Comparison of ENCODE assay signal across 1 cellular context in the genomic region with DNA sequence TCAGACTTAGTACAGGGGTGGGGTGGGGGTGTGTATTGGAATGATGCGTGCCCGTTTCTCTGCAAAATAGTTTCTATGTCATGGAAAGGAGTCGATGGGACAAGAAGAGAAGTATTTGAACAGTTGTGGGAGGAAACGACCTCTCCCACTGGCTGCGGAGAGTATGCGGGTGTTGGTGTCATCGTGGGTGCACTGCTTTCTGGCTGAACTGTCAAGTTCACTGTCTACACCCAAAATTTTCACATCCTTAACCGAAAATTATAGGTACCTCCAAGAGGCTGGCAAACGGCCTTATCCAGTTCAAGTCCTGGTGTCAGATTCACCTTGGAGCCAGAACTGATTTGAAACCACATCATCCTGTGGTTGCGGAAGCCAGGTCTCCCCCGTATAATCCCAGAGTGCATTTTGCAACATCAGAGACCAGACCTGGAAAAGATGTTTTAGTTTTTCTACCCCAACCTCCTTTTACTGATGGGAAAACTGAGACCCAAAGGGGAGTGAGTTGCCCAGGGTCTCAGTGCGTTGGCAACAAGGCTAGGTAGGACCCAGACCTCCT.
TF ChIP-seq lines count a peak whose summit lies in the region.

No MANE protein-coding gene starts in this region.

TF ChIP-seq in K562, 482 proteins besides CTCF, POLR2A, EP300 and RAD21 (continued from another document):
- TF ChIP-seq, protein P1, sequence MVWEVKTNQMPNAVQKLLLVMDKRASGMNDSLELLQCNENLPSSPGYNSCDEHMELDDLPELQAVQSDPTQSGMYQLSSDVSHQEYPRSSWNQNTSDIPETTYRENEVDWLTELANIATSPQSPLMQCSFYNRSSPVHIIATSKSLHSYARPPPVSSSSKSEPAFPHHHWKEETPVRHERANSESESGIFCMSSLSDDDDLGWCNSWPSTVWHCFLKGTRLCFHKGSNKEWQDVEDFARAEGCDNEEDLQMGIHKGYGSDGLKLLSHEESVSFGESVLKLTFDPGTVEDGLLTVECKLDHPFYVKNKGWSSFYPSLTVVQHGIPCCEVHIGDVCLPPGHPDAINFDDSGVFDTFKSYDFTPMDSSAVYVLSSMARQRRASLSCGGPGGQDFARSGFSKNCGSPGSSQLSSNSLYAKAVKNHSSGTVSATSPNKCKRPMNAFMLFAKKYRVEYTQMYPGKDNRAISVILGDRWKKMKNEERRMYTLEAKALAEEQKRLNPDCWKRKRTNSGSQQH (CRISPR knock-in tag; IDR thresholded peaks at IDR 0.05), result no peak
- TF ChIP-seq ZFX (CRISPR knock-in tag; IDR thresholded peaks at IDR 0.05) (no peak), KDM1A (IDR thresholded peaks at IDR 0.05) (peak; percentile 77 to 78), XRCC4 (IDR thresholded peaks at IDR 0.05; ENCODE audit: extremely low read depth, insufficient read depth, insufficient read length) (no peak), TAF1 (IDR thresholded peaks at IDR 0.05; ENCODE audit: control insufficient read depth, extremely low read depth, insufficient read depth, low read length, severe bottlenecking) (no peak), HDAC2 (IDR thresholded peaks at IDR 0.05) (0 out of 2 replicates have a peak, but pooled peaks have one; percentile 30), TAF15 (IDR thresholded peaks at IDR 0.05; ENCODE audit: low read depth, low read length) (no peak), MCM3 (IDR thresholded peaks at IDR 0.05) (no peak), ZNF175 (CRISPR knock-in tag; IDR thresholded peaks at IDR 0.05; ENCODE audit: low read depth) (no peak), ASH1L (IDR thresholded peaks at IDR 0.05; ENCODE audit: borderline replicate concordance, low read depth, partially characterized antibody) (no peak), RBM25 (IDR thresholded peaks at IDR 0.05; ENCODE audit: low read depth, low read length, severe bottlenecking) (no peak), POLR2AphosphoS5 (IDR thresholded peaks at IDR 0.05; ENCODE audit: control insufficient read depth, insufficient read depth, low read depth, low read length) (no peak), ATF1 (CRISPR knock-in tag; IDR thresholded peaks at IDR 0.05) (no peak), ATF1 (tag; IDR thresholded peaks at IDR 0.05) (0 out of 2 replicates have a peak, but pooled peaks have one; percentile 49), NBN (IDR thresholded peaks at IDR 0.05; ENCODE audit: low read depth) (no peak), HDAC8 (tag; IDR thresholded peaks at IDR 0.05) (no peak), RCOR1 (IDR thresholded peaks at IDR 0.05; ENCODE audit: borderline replicate concordance in 1 of 2, low read depth in 2 of 2, low read length in 2 of 2) (peak in 1 of 2 experiments; percentile 72; a peak in 2 of 4 replicates), HMG20B (CRISPR knock-in tag; IDR thresholded peaks at IDR 0.05) (no peak), ZNF586 (CRISPR knock-in tag; conservative IDR thresholded peaks at IDR 0.05) (no peak), ELF1 (tag; IDR thresholded peaks at IDR 0.05) (peak; percentile 35), ZNF274 (IDR thresholded peaks at IDR 0.05; ENCODE audit: borderline replicate concordance, low read depth, low read length) (no peak), HSF4 (CRISPR knock-in tag; IDR thresholded peaks at IDR 0.05; ENCODE audit: borderline replicate concordance) (no peak), SP1 (CRISPR knock-in tag; IDR thresholded peaks at IDR 0.05) (0 out of 2 replicates have a peak, but pooled peaks have one; percentile 26), SREBF2 (CRISPR knock-in tag; IDR thresholded peaks at IDR 0.05) (no peak), MTF1 (CRISPR knock-in tag; IDR thresholded peaks at IDR 0.05; ENCODE audit: borderline replicate concordance) (no peak), MAFG (tag; conservative IDR thresholded peaks at IDR 0.05) (no peak), MTA2 (IDR thresholded peaks at IDR 0.05; ENCODE audit: low read depth) (no peak), ZSCAN29 (IDR thresholded peaks at IDR 0.05) (no peak), BRCA1 (IDR thresholded peaks at IDR 0.05) (no peak), BRCA1 (CRISPR knock-in tag; IDR thresholded peaks at IDR 0.05) (no peak)
- TF ChIP-seq, protein P2, sequence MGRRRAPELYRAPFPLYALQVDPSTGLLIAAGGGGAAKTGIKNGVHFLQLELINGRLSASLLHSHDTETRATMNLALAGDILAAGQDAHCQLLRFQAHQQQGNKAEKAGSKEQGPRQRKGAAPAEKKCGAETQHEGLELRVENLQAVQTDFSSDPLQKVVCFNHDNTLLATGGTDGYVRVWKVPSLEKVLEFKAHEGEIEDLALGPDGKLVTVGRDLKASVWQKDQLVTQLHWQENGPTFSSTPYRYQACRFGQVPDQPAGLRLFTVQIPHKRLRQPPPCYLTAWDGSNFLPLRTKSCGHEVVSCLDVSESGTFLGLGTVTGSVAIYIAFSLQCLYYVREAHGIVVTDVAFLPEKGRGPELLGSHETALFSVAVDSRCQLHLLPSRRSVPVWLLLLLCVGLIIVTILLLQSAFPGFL (CRISPR knock-in tag; IDR thresholded peaks at IDR 0.05), result no peak
- TF ChIP-seq, protein P3, sequence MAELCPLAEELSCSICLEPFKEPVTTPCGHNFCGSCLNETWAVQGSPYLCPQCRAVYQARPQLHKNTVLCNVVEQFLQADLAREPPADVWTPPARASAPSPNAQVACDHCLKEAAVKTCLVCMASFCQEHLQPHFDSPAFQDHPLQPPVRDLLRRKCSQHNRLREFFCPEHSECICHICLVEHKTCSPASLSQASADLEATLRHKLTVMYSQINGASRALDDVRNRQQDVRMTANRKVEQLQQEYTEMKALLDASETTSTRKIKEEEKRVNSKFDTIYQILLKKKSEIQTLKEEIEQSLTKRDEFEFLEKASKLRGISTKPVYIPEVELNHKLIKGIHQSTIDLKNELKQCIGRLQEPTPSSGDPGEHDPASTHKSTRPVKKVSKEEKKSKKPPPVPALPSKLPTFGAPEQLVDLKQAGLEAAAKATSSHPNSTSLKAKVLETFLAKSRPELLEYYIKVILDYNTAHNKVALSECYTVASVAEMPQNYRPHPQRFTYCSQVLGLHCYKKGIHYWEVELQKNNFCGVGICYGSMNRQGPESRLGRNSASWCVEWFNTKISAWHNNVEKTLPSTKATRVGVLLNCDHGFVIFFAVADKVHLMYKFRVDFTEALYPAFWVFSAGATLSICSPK (IDR thresholded peaks at IDR 0.05; ENCODE audit: borderline replicate concordance), result 0 out of 2 replicates have a peak, but pooled peaks have one; percentile 62
- TF ChIP-seq, protein P4, sequence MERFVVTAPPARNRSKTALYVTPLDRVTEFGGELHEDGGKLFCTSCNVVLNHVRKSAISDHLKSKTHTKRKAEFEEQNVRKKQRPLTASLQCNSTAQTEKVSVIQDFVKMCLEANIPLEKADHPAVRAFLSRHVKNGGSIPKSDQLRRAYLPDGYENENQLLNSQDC (CRISPR knock-in tag; IDR thresholded peaks at IDR 0.05), result no peak
- TF ChIP-seq, protein P5, sequence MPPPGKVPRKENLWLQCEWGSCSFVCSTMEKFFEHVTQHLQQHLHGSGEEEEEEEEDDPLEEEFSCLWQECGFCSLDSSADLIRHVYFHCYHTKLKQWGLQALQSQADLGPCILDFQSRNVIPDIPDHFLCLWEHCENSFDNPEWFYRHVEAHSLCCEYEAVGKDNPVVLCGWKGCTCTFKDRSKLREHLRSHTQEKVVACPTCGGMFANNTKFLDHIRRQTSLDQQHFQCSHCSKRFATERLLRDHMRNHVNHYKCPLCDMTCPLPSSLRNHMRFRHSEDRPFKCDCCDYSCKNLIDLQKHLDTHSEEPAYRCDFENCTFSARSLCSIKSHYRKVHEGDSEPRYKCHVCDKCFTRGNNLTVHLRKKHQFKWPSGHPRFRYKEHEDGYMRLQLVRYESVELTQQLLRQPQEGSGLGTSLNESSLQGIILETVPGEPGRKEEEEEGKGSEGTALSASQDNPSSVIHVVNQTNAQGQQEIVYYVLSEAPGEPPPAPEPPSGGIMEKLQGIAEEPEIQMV (tag; conservative IDR thresholded peaks at IDR 0.05; ENCODE audit: low read depth), result no peak
- TF ChIP-seq, protein P6, sequence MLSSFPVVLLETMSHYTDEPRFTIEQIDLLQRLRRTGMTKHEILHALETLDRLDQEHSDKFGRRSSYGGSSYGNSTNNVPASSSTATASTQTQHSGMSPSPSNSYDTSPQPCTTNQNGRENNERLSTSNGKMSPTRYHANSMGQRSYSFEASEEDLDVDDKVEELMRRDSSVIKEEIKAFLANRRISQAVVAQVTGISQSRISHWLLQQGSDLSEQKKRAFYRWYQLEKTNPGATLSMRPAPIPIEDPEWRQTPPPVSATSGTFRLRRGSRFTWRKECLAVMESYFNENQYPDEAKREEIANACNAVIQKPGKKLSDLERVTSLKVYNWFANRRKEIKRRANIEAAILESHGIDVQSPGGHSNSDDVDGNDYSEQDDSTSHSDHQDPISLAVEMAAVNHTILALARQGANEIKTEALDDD (IDR thresholded peaks at IDR 0.05), result no peak
